Comparison of ENCODE assay signal across 8 cellular contexts in the genomic region with DNA sequence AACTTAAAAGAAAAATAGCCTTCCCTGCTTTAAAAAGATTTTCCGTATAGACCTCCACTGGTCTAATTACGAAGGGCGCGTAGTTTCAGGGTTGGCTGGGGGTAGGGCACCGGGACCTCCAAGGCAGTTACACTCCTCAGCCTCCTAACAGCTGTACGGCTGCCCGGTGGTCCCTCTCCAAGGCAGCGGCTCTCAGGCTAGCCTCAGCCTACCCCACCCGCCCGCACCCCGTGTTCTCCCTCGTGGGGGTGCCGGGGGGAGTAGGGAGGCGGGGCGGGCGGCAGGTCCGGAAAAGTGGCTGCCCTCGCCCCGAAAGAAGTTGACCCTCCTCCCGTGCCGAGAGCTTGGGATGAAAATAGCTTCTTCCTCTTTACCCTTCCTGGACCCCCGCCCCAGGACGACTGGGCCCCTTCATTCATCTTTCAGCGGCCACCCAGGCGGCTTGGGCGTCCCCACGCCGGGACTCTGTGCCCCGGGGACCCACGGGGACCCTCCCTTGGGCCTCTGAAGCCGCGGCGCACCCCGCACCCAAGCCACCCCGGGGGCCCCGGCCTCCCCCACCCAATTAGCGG. TPM values are rescaled to one million over a fixed set of nuclear protein-coding genes. Genes with fewer than 3 reads are reported as not detected.
DNase-seq lines count a peak whose midpoint lies in the region; ATAC-seq, FAIRE-seq and TF ChIP-seq lines count a peak whose summit lies in the region.

No MANE protein-coding gene starts in this region.

- ATAC-seq in GM23338: peak; percentile 32
- no peak for ATAC-seq in body of pancreas

- H3K4me1 ChIP-seq in GM23338 (ENCODE audit: insufficient read depth) (peaks cover 19% of the 10 kb centered on the region), body of pancreas (peaks cover 19% of the 10 kb centered on the region), small intestine (ENCODE audit: control insufficient read depth in 2 of 2, insufficient read depth in 1 of 2, low read depth in 1 of 2, low read length in 1 of 2) (peaks cover 0 to 8% of the 10 kb centered on the region in 2 donors)

- peak overlapping the region; percentile 100 for H3K27ac ChIP-seq in GM23338 (ENCODE audit: low read depth)
- peak overlapping the region; percentile 87 to 100 (median 94) for H3K27ac ChIP-seq in body of pancreas
- H3K27ac ChIP-seq in small intestine (ENCODE audit: low read depth in 1 of 2, low read length in 1 of 2): peak overlapping the region; percentile 94 to 95

- peak overlapping the region; percentile 83; the same call in 1 of the 2 replicates for H2AFZ ChIP-seq in GM23338

- H3K27me3 ChIP-seq in GM23338 (ENCODE audit: insufficient read depth): no peaks in the 10 kb centered on the region
- H3K27me3 ChIP-seq in body of pancreas: no peaks in the 10 kb centered on the region
- H3K27me3 ChIP-seq in small intestine (ENCODE audit: control insufficient read depth in 2 of 2, insufficient read depth in 2 of 2, low read length in 2 of 2): no peaks in the 10 kb centered on the region

- peak in 10 of 14 donors; percentile 42 to 80 (median 58) for DNase-seq in C1 segment of cervical spinal cord (lab: John Stamatoyannopoulos, UW)
- peak; percentile 68 for DNase-seq in GM23338 (ENCODE audit: low spot score)
- DNase-seq in RKO (ENCODE audit: low spot score): peak; percentile 57
- DNase-seq in body of pancreas: peak; percentile 34 to 43 (median 39)
- DNase-seq in immature natural killer cell: peak in 1 of 3 donors; percentile 41
- DNase-seq in small intestine: peak; percentile 28
- DNase-seq in NCI-H510A treated with DMSO at 0.1 percent for 48 hours (lab: John Stamatoyannopoulos, UW): no peak
- DNase-seq in NCI-H2029 (lab: John Stamatoyannopoulos, UW): no peak

- H3K4me2 ChIP-seq in GM23338: peak overlapping the region; percentile 92

- H4K20me1 ChIP-seq in GM23338 (replicated peaks; ENCODE audit: insufficient read depth): peaks cover 16% of the 10 kb centered on the region; the same call in 1 of the 2 replicates

- H3K36me3 ChIP-seq in GM23338 (ENCODE audit: insufficient read depth): no peaks in the 10 kb centered on the region; the same call in 1 of the 2 replicates
- H3K36me3 ChIP-seq in body of pancreas (replicated peaks in 1 of 2; ENCODE audit: insufficient read depth in 1 of 2, low read depth in 2 of 2): no peaks in the 10 kb centered on the region
- no peaks in the 10 kb centered on the region for H3K36me3 ChIP-seq in small intestine (ENCODE audit: control insufficient read depth in 2 of 2, insufficient read depth in 2 of 2, low read length in 2 of 2)

- H3K9me3 Mint-ChIP-seq in GM23338 (no peaks in the 10 kb centered on the region), immature natural killer cell (no peaks in the 10 kb centered on the region)

- H3K9me3 ChIP-seq in body of pancreas (no peaks in the 10 kb centered on the region), small intestine (ENCODE audit: control insufficient read depth, low read depth) (no peaks in the 10 kb centered on the region)

- H3K4me1 Mint-ChIP-seq in GM23338: peaks cover 33% of the 10 kb centered on the region
- H3K4me1 Mint-ChIP-seq in immature natural killer cell: peaks cover 18 to 19% of the 10 kb centered on the region in 2 donors

- peak overlapping the region; percentile 85 for H3K4me3 Mint-ChIP-seq in GM23338
- peak overlapping the region; percentile 71 to 87 (median 78) for H3K4me3 Mint-ChIP-seq in immature natural killer cell

- H3K9me2 ChIP-seq in GM23338 (ENCODE audit: insufficient read depth): no peaks in the 10 kb centered on the region

- H3K27me3 Mint-ChIP-seq in GM23338 (ENCODE audit: insufficient read depth, low read depth, poor library complexity) (peaks cover 8% of the 10 kb centered on the region), immature natural killer cell (ENCODE audit: low read depth in 3 of 3) (peaks cover 9 to 18% (median 16%) of the 10 kb centered on the region in 3 donors)

- peaks cover 34% of the 10 kb centered on the region for H3K79me2 ChIP-seq in GM23338 (replicated peaks; ENCODE audit: insufficient read depth)

- TF ChIP-seq POLR2A in body of pancreas (IDR thresholded peaks at IDR 0.05): peak in 2 of 3 donors; percentile 35 to 52

- FAIRE-seq in small intestine (lab: Jason Lieb, UNC): no peak

- H3K36me3 Mint-ChIP-seq in GM23338 (ENCODE audit: low read depth): peaks cover 15% of the 10 kb centered on the region
- H3K36me3 Mint-ChIP-seq in immature natural killer cell: no peaks in the 10 kb centered on the region

- H3K4me3 ChIP-seq in GM23338 (peak overlapping the region; percentile 93), body of pancreas (peak overlapping the region; percentile 39 to 82), small intestine (ENCODE audit: low read depth in 1 of 2, low read length in 2 of 2) (peak overlapping the region; percentile 80 to 99)

- TF ChIP-seq CTCF in GM23338 (conservative IDR thresholded peaks at IDR 0.05; ENCODE audit: low read depth in 2 of 2): no peak
- no peak for TF ChIP-seq CTCF in body of pancreas (IDR thresholded peaks at IDR 0.05)

- WGBS in body of pancreas, 2 donors: 1 to 9% methylated on average over 5 to 36 of the region's 37 CpGs
- WGBS in small intestine, 3 donors: 0 to 1% (median 1%) methylated on average over 30 to 37 of the region's 37 CpGs

- H3F3A ChIP-seq in GM23338 (replicated peaks; ENCODE audit: low read depth): 0 out of 2 replicates have a peak, but pooled peaks cover 11% of the 10 kb centered on the region

- 0 out of 2 replicates have a peak overlapping the region, but pooled peaks have one; percentile 31 for H3K27ac Mint-ChIP-seq in GM23338
- peak overlapping the region; percentile 59 to 89 (median 82) for H3K27ac Mint-ChIP-seq in immature natural killer cell

- intact Hi-C loops in body of pancreas (cut with DNase I): no loop called here

TF ChIP-seq in GM23338, 12 proteins besides CTCF, POLR2A, EP300 and RAD21:
- no peak for TF ChIP-seq EZH2 (IDR thresholded peaks at IDR 0.05; ENCODE audit: low read depth, unreplicated experiment)
- TF ChIP-seq, protein P1, sequence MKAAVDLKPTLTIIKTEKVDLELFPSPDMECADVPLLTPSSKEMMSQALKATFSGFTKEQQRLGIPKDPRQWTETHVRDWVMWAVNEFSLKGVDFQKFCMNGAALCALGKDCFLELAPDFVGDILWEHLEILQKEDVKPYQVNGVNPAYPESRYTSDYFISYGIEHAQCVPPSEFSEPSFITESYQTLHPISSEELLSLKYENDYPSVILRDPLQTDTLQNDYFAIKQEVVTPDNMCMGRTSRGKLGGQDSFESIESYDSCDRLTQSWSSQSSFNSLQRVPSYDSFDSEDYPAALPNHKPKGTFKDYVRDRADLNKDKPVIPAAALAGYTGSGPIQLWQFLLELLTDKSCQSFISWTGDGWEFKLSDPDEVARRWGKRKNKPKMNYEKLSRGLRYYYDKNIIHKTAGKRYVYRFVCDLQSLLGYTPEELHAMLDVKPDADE (IDR thresholded peaks at IDR 0.05): no peak
- TF ChIP-seq EZH2phosphoT487 (IDR thresholded peaks at IDR 0.05; ENCODE audit: unreplicated experiment): no peak
TF ChIP-seq in GM23338: peak in this region for 0.

RNA-seq across cellular contexts. Expression of a gene that starts 1.0 kb away (rescaled TPM):
- total RNA-seq in GM23338 (2014; rRNA removed; shearing (Covaris generic)): 24.1 and 26.1 TPM in 2 replicates
- 7.6 and 8.7 TPM in 2 replicates for polyA plus RNA-seq in GM23338 (2016; fragmentation: Nextera tagmentation; extraction: Ambion mirVana)
- total RNA-seq in body of pancreas: 1 to 10 TPM; 6.3 to 6.7 TPM
- polyA plus RNA-seq in immature natural killer cell: under 1 TPM; 0.23 to 0.63 (median 0.24) TPM
- polyA plus RNA-seq in small intestine: 10 to 100 TPM in 2 of 3 donors, 1 to 10 TPM in 1; 9.2 to 14.1 (median 10.6) TPM

Comparison
In these comparisons a context has a peak if more than half of its experiments do, and no peak if none do; other contexts are left out.
1. DNase-seq: peak in C1 segment of cervical spinal cord (10 of 14), GM23338 (single experiment), RKO (single experiment), body of pancreas (4 of 4) and small intestine (single experiment); none in NCI-H510A treated with DMSO at 0.1 percent for 48 hours (single experiment) and NCI-H2029 (single experiment).
2. Peak in every context shown above with its lines, with median percentiles within 50 percentile points of each other: H3K27ac ChIP-seq and H3K4me3 ChIP-seq.